8 cellular contexts compared by ENCODE assay signal in the genomic region with DNA sequence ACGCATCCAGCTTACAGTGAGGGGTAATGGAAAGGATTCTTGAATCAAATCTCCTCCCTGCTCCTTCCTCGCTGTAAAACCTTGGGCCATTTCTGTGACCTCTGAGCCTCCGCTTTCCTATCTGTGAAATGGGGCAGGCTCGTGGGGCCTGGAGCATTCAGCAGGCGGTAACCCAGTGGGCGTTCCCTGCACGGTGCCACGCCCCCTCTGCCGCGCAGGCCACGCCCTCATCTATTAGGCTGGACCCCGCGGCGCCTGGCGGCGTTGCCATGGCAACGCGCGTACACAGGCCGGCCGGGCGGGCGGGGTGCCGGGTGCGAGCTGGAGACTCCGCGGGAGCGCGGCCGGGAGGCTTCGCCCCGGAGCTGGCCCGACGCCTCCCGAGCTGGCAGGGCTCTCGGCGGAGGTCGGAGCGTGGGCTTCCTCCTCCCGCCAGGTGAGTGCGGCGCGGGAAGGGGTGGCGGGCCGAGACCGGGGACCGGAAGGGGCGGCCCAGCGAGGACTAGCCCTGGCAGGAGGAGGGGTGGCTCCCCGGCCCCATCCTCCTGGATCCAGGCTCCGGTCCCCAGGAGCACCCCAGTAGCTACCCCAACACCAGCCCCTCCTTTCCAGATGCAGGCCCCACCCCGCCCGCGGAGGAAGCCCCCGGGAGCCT. TPM values are rescaled to one million over a fixed set of nuclear protein-coding genes. Genes with fewer than 3 reads are reported as not detected.
DNase-seq lines count a peak whose midpoint lies in the region; ATAC-seq and TF ChIP-seq lines count a peak whose summit lies in the region.

A gene (plus strand): TSS at position 264 of the 655 bp plus-strand sequence. CDS start 4,562 bp downstream, outside the sequence.

- ATAC-seq in SK-N-SH treated with all-trans-retinoic acid at 6 μM for 48 hours (peak; percentile 85), gastrocnemius medialis (no peak), GM19455 (IDR thresholded peaks at IDR 0.05; ENCODE audit: unreplicated experiment) (no peak), GM21576 (IDR thresholded peaks at IDR 0.05; ENCODE audit: unreplicated experiment) (no peak)

- no peak for TF ChIP-seq CTCF in gastrocnemius medialis (IDR thresholded peaks at IDR 0.05 in 4 of 5, conservative IDR thresholded peaks at IDR 0.05 in 1 of 5)

- peaks cover 6% of the 10 kb centered on the region; the same call in 1 of the 2 replicates for H3K27me3 ChIP-seq in HUES6 (ENCODE audit: control insufficient read depth, insufficient read depth, low read length)
- H3K27me3 ChIP-seq in iPS DF 6.9 (ENCODE audit: control insufficient read depth, insufficient read depth, low read length), result no peaks in the 10 kb centered on the region
- peaks cover 7 to 26% (median 13%) of the 10 kb centered on the region in 3 donors for H3K27me3 ChIP-seq in gastrocnemius medialis

- intact Hi-C loops in gastrocnemius medialis (cut with DNase I; ENCODE audit: low total_unique reads), result no loop called here

- H3K4me3 ChIP-seq in HUES6 (ENCODE audit: low read depth, low read length), result peak within 1 kb of the TSS; percentile 63
- peak within 1 kb of the TSS; percentile 84; the same call in 1 of the 2 replicates for H3K4me3 ChIP-seq in iPS DF 6.9 (ENCODE audit: low read length)
- H3K4me3 ChIP-seq in gastrocnemius medialis, result peak within 1 kb of the TSS in 3 of 4 donors; percentile 23 to 46 (median 38)

- H3K9me3 ChIP-seq in HUES6 (ENCODE audit: control insufficient read depth, insufficient read depth, low read depth, low read length), result no peaks in the 10 kb centered on the region
- no peaks in the 10 kb centered on the region for H3K9me3 ChIP-seq in iPS DF 6.9 (ENCODE audit: control insufficient read depth, insufficient read depth, low read length)
- no peaks in the 10 kb centered on the region for H3K9me3 ChIP-seq in gastrocnemius medialis

- in situ Hi-C loops in gastrocnemius medialis (cut with MboI; ENCODE audit: low sequenced_read_pairs in 4 of 4), result no loop called here

- no peak for TF ChIP-seq POLR2A in gastrocnemius medialis (IDR thresholded peaks at IDR 0.05)

- no peak within 1 kb of the TSS for H3K27ac ChIP-seq in HUES6 (ENCODE audit: low read depth, low read length)
- no peak within 1 kb of the TSS for H3K27ac ChIP-seq in iPS DF 6.9 (ENCODE audit: low read length)
- H3K27ac ChIP-seq in gastrocnemius medialis, result no peak within 1 kb of the TSS

- WGBS in iPS DF 6.9 (ENCODE audit: insufficient coverage, insufficient read length), result no CpG with 5 or more reads among the region's 55 CpGs

- peak; percentile 62 for DNase-seq in DMS153 treated with DMSO at 0.1 percent for 48 hours (lab: John Stamatoyannopoulos, UW; ENCODE audit: unreplicated experiment)
- peak; percentile 92 for DNase-seq in astrocyte of the hippocampus (ENCODE audit: low read depth, low spot score)
- peak; percentile 41 for DNase-seq in iPS DF 6.9 (ENCODE audit: low read depth, low spot score)
- no peak for DNase-seq in gastrocnemius medialis

- no peak within 1 kb of the TSS for H3K9ac ChIP-seq in HUES6 (ENCODE audit: low read length)

- H3K4me1 ChIP-seq in HUES6 (ENCODE audit: control insufficient read depth, insufficient read depth, low read length), result peaks cover 4% of the 10 kb centered on the region
- H3K4me1 ChIP-seq in iPS DF 6.9 (ENCODE audit: control insufficient read depth, insufficient read depth, low read length), result no peaks in the 10 kb centered on the region
- H3K4me1 ChIP-seq in gastrocnemius medialis, result no peaks in the 10 kb centered on the region

- H3K36me3 ChIP-seq in HUES6 (ENCODE audit: control insufficient read depth, insufficient read depth, low read length), result no peaks in the 10 kb centered on the region
- no peaks in the 10 kb centered on the region for H3K36me3 ChIP-seq in iPS DF 6.9 (ENCODE audit: control insufficient read depth, insufficient read depth, low read length)
- no peaks in the 10 kb centered on the region for H3K36me3 ChIP-seq in gastrocnemius medialis

TF ChIP-seq in SK-N-SH treated with all-trans-retinoic acid at 6 μM for 48 hours, 23 proteins besides CTCF, POLR2A, EP300 and RAD21:
- no peak for TF ChIP-seq ESRRG (CRISPR knock-in tag; IDR thresholded peaks at IDR 0.05)
- no peak for TF ChIP-seq TOX (CRISPR knock-in tag; IDR thresholded peaks at IDR 0.05; ENCODE audit: borderline replicate concordance)
- no peak for TF ChIP-seq CSDC2 (CRISPR knock-in tag; IDR thresholded peaks at IDR 0.05)
- TF ChIP-seq, protein P1, sequence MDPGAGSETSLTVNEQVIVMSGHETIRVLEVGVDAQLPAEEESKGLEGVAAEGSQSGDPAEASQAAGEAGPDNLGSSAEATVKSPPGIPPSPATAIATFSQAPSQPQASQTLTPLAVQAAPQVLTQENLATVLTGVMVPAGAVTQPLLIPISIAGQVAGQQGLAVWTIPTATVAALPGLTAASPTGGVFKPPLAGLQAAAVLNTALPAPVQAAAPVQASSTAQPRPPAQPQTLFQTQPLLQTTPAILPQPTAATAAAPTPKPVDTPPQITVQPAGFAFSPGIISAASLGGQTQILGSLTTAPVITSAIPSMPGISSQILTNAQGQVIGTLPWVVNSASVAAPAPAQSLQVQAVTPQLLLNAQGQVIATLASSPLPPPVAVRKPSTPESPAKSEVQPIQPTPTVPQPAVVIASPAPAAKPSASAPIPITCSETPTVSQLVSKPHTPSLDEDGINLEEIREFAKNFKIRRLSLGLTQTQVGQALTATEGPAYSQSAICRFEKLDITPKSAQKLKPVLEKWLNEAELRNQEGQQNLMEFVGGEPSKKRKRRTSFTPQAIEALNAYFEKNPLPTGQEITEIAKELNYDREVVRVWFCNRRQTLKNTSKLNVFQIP (CRISPR knock-in tag; IDR thresholded peaks at IDR 0.05; ENCODE audit: borderline replicate concordance, low read depth), result no peak
- TF ChIP-seq, protein P2, sequence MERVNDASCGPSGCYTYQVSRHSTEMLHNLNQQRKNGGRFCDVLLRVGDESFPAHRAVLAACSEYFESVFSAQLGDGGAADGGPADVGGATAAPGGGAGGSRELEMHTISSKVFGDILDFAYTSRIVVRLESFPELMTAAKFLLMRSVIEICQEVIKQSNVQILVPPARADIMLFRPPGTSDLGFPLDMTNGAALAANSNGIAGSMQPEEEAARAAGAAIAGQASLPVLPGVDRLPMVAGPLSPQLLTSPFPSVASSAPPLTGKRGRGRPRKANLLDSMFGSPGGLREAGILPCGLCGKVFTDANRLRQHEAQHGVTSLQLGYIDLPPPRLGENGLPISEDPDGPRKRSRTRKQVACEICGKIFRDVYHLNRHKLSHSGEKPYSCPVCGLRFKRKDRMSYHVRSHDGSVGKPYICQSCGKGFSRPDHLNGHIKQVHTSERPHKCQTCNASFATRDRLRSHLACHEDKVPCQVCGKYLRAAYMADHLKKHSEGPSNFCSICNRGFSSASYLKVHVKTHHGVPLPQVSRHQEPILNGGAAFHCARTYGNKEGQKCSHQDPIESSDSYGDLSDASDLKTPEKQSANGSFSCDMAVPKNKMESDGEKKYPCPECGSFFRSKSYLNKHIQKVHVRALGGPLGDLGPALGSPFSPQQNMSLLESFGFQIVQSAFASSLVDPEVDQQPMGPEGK (CRISPR knock-in tag; IDR thresholded peaks at IDR 0.05; ENCODE audit: borderline replicate concordance), result no peak
- TF ChIP-seq ZFP30 (CRISPR knock-in tag; IDR thresholded peaks at IDR 0.05), result no peak
- TF ChIP-seq ZNF8 (CRISPR knock-in tag; IDR thresholded peaks at IDR 0.05), result no peak
- TF ChIP-seq, protein P3, sequence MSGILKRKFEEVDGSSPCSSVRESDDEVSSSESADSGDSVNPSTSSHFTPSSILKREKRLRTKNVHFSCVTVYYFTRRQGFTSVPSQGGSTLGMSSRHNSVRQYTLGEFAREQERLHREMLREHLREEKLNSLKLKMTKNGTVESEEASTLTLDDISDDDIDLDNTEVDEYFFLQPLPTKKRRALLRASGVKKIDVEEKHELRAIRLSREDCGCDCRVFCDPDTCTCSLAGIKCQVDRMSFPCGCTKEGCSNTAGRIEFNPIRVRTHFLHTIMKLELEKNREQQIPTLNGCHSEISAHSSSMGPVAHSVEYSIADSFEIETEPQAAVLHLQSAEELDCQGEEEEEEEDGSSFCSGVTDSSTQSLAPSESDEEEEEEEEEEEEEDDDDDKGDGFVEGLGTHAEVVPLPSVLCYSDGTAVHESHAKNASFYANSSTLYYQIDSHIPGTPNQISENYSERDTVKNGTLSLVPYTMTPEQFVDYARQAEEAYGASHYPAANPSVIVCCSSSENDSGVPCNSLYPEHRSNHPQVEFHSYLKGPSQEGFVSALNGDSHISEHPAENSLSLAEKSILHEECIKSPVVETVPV (CRISPR knock-in tag; IDR thresholded peaks at IDR 0.05), result no peak
- TF ChIP-seq SNAI2 (CRISPR knock-in tag; IDR thresholded peaks at IDR 0.05), result no peak
- TF ChIP-seq ARNTL (CRISPR knock-in tag; IDR thresholded peaks at IDR 0.05; ENCODE audit: borderline replicate concordance, low read depth), result no peak
- no peak for TF ChIP-seq ZFP3 (CRISPR knock-in tag; IDR thresholded peaks at IDR 0.05)
- no peak for TF ChIP-seq ISL1 (CRISPR knock-in tag; IDR thresholded peaks at IDR 0.05)
- no peak for TF ChIP-seq RARB (CRISPR knock-in tag; IDR thresholded peaks at IDR 0.05)
- no peak for TF ChIP-seq ZNF565 (CRISPR knock-in tag; conservative IDR thresholded peaks at IDR 0.05; ENCODE audit: low read depth)
- TF ChIP-seq TCF4 (CRISPR knock-in tag; IDR thresholded peaks at IDR 0.05; ENCODE audit: borderline replicate concordance), result no peak
- no peak for TF ChIP-seq PPARA (CRISPR knock-in tag; IDR thresholded peaks at IDR 0.05; ENCODE audit: borderline replicate concordance)

RNA-seq across cellular contexts. Expression of the gene that starts here (rescaled TPM):
- total RNA-seq in gastrocnemius medialis, result not detected

Comparison
In these comparisons a context has a peak if more than half of its experiments do, and no peak if none do; other contexts are left out.
1. DNase-seq: peak in DMS153 treated with DMSO at 0.1 percent for 48 hours (single experiment), astrocyte of the hippocampus (single experiment) and iPS DF 6.9 (single experiment); none in gastrocnemius medialis (0 of 2).
2. Peak in every context shown above with its lines, with median percentiles within 50 percentile points of each other: H3K4me3 ChIP-seq.